1 cellular context compared by ENCODE assay signal in genomic region chr19:488505-489417, GRCh38.
A peak's percentile ranks its signal among the peaks of the same experiment; 100 is the strongest.
TF ChIP-seq lines count a peak whose summit lies in the region.

No MANE protein-coding gene starts in this region.

TF ChIP-seq in HepG2, 621 proteins besides CTCF, POLR2A, EP300 and RAD21 (continued from another document and continues in another):
- TF ChIP-seq ZNF276 (CRISPR knock-in tag; IDR thresholded peaks at IDR 0.05; ENCODE audit: low read depth) = no peak; the same call in 1 of the 2 replicates
- no peak for TF ChIP-seq ZNF839 (CRISPR knock-in tag; IDR thresholded peaks at IDR 0.05; ENCODE audit: borderline replicate concordance)
- TF ChIP-seq ZNF850 (CRISPR knock-in tag; conservative IDR thresholded peaks at IDR 0.05) = no peak
- no peak for TF ChIP-seq ADNP (CRISPR knock-in tag; IDR thresholded peaks at IDR 0.05)
- TF ChIP-seq, protein P1, sequence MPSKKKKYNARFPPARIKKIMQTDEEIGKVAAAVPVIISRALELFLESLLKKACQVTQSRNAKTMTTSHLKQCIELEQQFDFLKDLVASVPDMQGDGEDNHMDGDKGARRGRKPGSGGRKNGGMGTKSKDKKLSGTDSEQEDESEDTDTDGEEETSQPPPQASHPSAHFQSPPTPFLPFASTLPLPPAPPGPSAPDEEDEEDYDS (CRISPR knock-in tag; IDR thresholded peaks at IDR 0.05) = no peak; the same call in 1 of the 2 replicates
- peak; percentile 19; the same call in 1 of the 2 replicates for TF ChIP-seq CREB1 (IDR thresholded peaks at IDR 0.05)
- no peak for TF ChIP-seq CREB1 (CRISPR knock-in tag; IDR thresholded peaks at IDR 0.05)
- TF ChIP-seq HNRNPH1 (optimal IDR thresholded peaks at IDR 0.05; ENCODE audit: low read depth, low read length) = no peak
- peak; percentile 81 for TF ChIP-seq SAP130 (CRISPR knock-in tag; IDR thresholded peaks at IDR 0.05; ENCODE audit: low read depth)
- TF ChIP-seq ERF (CRISPR knock-in tag; IDR thresholded peaks at IDR 0.05) = peak; percentile 59; the same call in 1 of the 2 replicates
- no peak for TF ChIP-seq SIN3B (IDR thresholded peaks at IDR 0.05; ENCODE audit: low read length)
- peak; percentile 72 for TF ChIP-seq ARNT2 (CRISPR knock-in tag; IDR thresholded peaks at IDR 0.05; ENCODE audit: low read depth)
- no peak for TF ChIP-seq ZNF883 (CRISPR knock-in tag; IDR thresholded peaks at IDR 0.05; ENCODE audit: not compliant biosample characterization)
- 0 out of 2 replicates have a peak, but pooled peaks have one; percentile 13 for TF ChIP-seq GTF2F1 (IDR thresholded peaks at IDR 0.05; ENCODE audit: low read length)
- no peak; the same call in 1 of the 2 replicates for TF ChIP-seq MAF1 (CRISPR knock-in tag; IDR thresholded peaks at IDR 0.05; ENCODE audit: borderline replicate concordance)
- TF ChIP-seq, protein P2, sequence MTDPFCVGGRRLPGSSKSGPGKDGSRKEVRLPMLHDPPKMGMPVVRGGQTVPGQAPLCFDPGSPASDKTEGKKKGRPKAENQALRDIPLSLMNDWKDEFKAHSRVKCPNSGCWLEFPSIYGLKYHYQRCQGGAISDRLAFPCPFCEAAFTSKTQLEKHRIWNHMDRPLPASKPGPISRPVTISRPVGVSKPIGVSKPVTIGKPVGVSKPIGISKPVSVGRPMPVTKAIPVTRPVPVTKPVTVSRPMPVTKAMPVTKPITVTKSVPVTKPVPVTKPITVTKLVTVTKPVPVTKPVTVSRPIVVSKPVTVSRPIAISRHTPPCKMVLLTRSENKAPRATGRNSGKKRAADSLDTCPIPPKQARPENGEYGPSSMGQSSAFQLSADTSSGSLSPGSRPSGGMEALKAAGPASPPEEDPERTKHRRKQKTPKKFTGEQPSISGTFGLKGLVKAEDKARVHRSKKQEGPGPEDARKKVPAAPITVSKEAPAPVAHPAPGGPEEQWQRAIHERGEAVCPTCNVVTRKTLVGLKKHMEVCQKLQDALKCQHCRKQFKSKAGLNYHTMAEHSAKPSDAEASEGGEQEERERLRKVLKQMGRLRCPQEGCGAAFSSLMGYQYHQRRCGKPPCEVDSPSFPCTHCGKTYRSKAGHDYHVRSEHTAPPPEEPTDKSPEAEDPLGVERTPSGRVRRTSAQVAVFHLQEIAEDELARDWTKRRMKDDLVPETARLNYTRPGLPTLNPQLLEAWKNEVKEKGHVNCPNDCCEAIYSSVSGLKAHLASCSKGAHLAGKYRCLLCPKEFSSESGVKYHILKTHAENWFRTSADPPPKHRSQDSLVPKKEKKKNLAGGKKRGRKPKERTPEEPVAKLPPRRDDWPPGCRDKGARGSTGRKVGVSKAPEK (CRISPR knock-in tag; IDR thresholded peaks at IDR 0.05; ENCODE audit: borderline replicate concordance) = no peak
- no peak for TF ChIP-seq PAWR (CRISPR knock-in tag; IDR thresholded peaks at IDR 0.05; ENCODE audit: borderline replicate concordance)
- TF ChIP-seq ZBTB42 (CRISPR knock-in tag; IDR thresholded peaks at IDR 0.05) = no peak
- peak; percentile 8; the same call in 1 of the 2 replicates for TF ChIP-seq GATA4 (IDR thresholded peaks at IDR 0.05; ENCODE audit: borderline replicate concordance, low read depth)
- no peak for TF ChIP-seq ZNF878 (CRISPR knock-in tag; IDR thresholded peaks at IDR 0.05)
- TF ChIP-seq, protein P3, sequence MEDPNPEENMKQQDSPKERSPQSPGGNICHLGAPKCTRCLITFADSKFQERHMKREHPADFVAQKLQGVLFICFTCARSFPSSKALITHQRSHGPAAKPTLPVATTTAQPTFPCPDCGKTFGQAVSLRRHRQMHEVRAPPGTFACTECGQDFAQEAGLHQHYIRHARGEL (CRISPR knock-in tag; IDR thresholded peaks at IDR 0.05) = no peak
- peak; percentile 98 for TF ChIP-seq ZNF441 (CRISPR knock-in tag; IDR thresholded peaks at IDR 0.05; ENCODE audit: borderline replicate concordance)
- no peak for TF ChIP-seq RFX3 (CRISPR knock-in tag; IDR thresholded peaks at IDR 0.05)
- peak; percentile 35 for TF ChIP-seq ZNF232 (CRISPR knock-in tag; IDR thresholded peaks at IDR 0.05; ENCODE audit: borderline replicate concordance)
- TF ChIP-seq, protein P4, sequence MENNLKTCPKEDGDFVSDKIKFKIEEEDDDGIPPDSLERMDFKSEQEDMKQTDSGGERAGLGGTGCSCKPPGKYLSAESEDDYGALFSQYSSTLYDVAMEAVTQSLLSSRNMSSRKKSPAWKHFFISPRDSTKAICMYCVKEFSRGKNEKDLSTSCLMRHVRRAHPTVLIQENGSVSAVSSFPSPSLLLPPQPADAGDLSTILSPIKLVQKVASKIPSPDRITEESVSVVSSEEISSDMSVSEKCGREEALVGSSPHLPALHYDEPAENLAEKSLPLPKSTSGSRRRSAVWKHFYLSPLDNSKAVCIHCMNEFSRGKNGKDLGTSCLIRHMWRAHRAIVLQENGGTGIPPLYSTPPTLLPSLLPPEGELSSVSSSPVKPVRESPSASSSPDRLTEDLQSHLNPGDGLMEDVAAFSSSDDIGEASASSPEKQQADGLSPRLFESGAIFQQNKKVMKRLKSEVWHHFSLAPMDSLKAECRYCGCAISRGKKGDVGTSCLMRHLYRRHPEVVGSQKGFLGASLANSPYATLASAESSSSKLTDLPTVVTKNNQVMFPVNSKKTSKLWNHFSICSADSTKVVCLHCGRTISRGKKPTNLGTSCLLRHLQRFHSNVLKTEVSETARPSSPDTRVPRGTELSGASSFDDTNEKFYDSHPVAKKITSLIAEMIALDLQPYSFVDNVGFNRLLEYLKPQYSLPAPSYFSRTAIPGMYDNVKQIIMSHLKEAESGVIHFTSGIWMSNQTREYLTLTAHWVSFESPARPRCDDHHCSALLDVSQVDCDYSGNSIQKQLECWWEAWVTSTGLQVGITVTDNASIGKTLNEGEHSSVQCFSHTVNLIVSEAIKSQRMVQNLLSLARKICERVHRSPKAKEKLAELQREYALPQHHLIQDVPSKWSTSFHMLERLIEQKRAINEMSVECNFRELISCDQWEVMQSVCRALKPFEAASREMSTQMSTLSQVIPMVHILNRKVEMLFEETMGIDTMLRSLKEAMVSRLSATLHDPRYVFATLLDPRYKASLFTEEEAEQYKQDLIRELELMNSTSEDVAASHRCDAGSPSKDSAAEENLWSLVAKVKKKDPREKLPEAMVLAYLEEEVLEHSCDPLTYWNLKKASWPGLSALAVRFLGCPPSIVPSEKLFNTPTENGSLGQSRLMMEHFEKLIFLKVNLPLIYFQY (CRISPR knock-in tag; IDR thresholded peaks at IDR 0.05; ENCODE audit: borderline replicate concordance) = peak; percentile 54
- no peak for TF ChIP-seq ZNF605 (CRISPR knock-in tag; IDR thresholded peaks at IDR 0.05)
- no peak for TF ChIP-seq JDP2 (CRISPR knock-in tag; IDR thresholded peaks at IDR 0.05; ENCODE audit: borderline replicate concordance)
- no peak for TF ChIP-seq TBX3 (IDR thresholded peaks at IDR 0.05; ENCODE audit: borderline replicate concordance)
- TF ChIP-seq NR2F1 (CRISPR knock-in tag; IDR thresholded peaks at IDR 0.05) = peak; percentile 56 to 84; a peak in 3 of 4 replicates
- TF ChIP-seq TIGD3 (CRISPR knock-in tag; IDR thresholded peaks at IDR 0.05; ENCODE audit: borderline replicate concordance) = no peak; the same call in 1 of the 2 replicates
- no peak for TF ChIP-seq ZNF737 (CRISPR knock-in tag; IDR thresholded peaks at IDR 0.05; ENCODE audit: borderline replicate concordance)
- no peak for TF ChIP-seq ZNF530 (CRISPR knock-in tag; IDR thresholded peaks at IDR 0.05; ENCODE audit: low read depth)
- TF ChIP-seq AHDC1 (CRISPR knock-in tag; IDR thresholded peaks at IDR 0.05; ENCODE audit: borderline replicate concordance) = no peak
- no peak; the same call in 1 of the 2 replicates for TF ChIP-seq ZNF136 (CRISPR knock-in tag; IDR thresholded peaks at IDR 0.05; ENCODE audit: low read depth)
- TF ChIP-seq BRD4 (CRISPR knock-in tag; IDR thresholded peaks at IDR 0.05) = peak; percentile 56
- TF ChIP-seq HDAC2 (CRISPR knock-in tag; IDR thresholded peaks at IDR 0.05) = peak; percentile 32; the same call in 1 of the 2 replicates
- no peak for TF ChIP-seq ZBTB20 (CRISPR knock-in tag; IDR thresholded peaks at IDR 0.05; ENCODE audit: borderline replicate concordance, low read depth)
- peak; percentile 8; the same call in 1 of the 2 replicates for TF ChIP-seq ZNF460 (CRISPR knock-in tag; IDR thresholded peaks at IDR 0.05; ENCODE audit: borderline replicate concordance)
- TF ChIP-seq SYNCRIP (IDR thresholded peaks at IDR 0.05; ENCODE audit: insufficient read depth, low read depth, low read length) = no peak
- TF ChIP-seq UBTF (CRISPR knock-in tag; IDR thresholded peaks at IDR 0.05) = no peak; the same call in none of the 2 replicates
- TF ChIP-seq TAF1 (CRISPR knock-in tag; IDR thresholded peaks at IDR 0.05) = peak; percentile 69
- TF ChIP-seq ZBTB25 (CRISPR knock-in tag; IDR thresholded peaks at IDR 0.05) = peak; percentile 95
- TF ChIP-seq KDM1A (CRISPR knock-in tag; IDR thresholded peaks at IDR 0.05) = no peak
